8 cellular contexts compared by ENCODE assay signal in the genomic region with DNA sequence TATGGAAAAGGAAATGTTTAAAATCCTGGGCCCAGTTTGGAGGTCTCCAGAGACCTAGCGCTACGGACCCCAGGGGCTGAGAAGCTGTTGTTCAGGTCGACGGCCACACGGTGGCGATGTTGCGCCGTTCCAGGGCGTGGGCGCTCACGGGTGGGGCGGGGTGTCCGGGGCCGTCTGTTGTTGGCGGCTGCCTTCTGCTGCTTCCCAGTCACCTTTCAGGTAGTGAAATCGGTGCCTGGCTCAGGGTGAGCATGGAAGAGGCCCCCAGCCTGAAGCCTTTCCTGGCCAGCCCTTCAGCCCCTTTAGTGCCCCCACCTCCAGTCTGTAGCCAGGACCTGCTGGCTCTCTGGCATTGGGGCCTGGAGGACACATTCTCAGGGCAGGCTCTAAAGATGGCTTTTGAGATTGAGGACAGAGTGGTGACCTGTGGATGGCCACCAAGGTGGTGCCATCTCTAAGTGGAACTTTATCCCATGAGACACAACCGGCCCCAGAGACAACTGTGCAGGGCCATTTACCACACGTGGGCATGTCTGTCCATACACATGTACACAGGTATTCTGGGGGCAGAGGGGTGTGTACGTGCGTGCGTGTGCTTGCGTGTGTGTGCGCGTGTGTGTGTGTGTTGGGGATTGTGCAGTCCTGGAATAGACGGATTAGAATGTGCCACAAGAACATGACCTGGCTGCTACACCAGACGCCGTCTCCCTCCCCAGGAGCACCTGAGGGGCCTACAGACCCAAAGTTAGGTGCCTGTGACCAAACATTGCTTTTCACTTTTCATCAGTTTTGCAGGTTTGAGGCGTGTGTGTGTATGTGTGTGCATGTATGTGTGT. TPM values are rescaled to one million over a fixed set of nuclear protein-coding genes. Genes with fewer than 3 reads are reported as not detected.
DNase-seq lines count a peak whose midpoint lies in the region; ATAC-seq and TF ChIP-seq lines count a peak whose summit lies in the region.

No MANE protein-coding gene starts in this region.

- ATAC-seq in HG02798 (IDR thresholded peaks at IDR 0.05; ENCODE audit: poor library complexity, unreplicated experiment): peak; percentile 82
- ATAC-seq in memory B cell (ENCODE audit: low read depth): peak; percentile 93

- H3K4me3 Mint-ChIP-seq in memory B cell: no peak overlapping the region

- H3K36me3 Mint-ChIP-seq in memory B cell: peaks cover 4% of the 10 kb centered on the region

- no peaks in the 10 kb centered on the region for H3K27me3 Mint-ChIP-seq in memory B cell

- H3K27me3 ChIP-seq in dorsolateral prefrontal cortex: no peaks in the 10 kb centered on the region

- H3K4me3 ChIP-seq in dorsolateral prefrontal cortex: peak overlapping the region in 18 of 59 donors; percentile 6 to 46 (median 26)

- intact Hi-C loops in dorsolateral prefrontal cortex (cut with DNase I): loop anchor here (1.0 to 10.0 kb wide), 9 partner anchors 99 to 701 kb away; partner anchors contain the start of genes ZBTB44 (in 2 of the 2) and SNX19 (in 1 of the 2)

- H3K27ac Mint-ChIP-seq in memory B cell: no peak overlapping the region

- H3K9me3 Mint-ChIP-seq in memory B cell: no peaks in the 10 kb centered on the region

- peak overlapping the region in 3 of 59 donors; percentile 0 to 38 (median 21) for H3K27ac ChIP-seq in dorsolateral prefrontal cortex

- DNase-seq in NCI-H146 (lab: John Stamatoyannopoulos, UW): peak; percentile 21
- DNase-seq in NCI-H146 treated with DMSO at 0.1 percent for 48 hours (lab: John Stamatoyannopoulos, UW; ENCODE audit: unreplicated experiment): no peak
- peak; percentile 33 for DNase-seq in NCI-H2171 treated with DMSO at 0.1 percent for 48 hours (lab: John Stamatoyannopoulos, UW)
- DNase-seq in activated CD4-positive, alpha-beta T cell treated with anti-CD3 and anti-CD28 coated beads, Interleukin-2, amount 50 U/mL, for 4 hours: peak; percentile 64 to 70
- DNase-seq in dorsolateral prefrontal cortex: peak; percentile 42 to 84 (median 65)
- DNase-seq in memory B cell (ENCODE audit: low spot score in 2 of 2): peak; percentile 75 to 84
- peak; percentile 19 to 35 for DNase-seq in stimulated activated CD8-positive, alpha-beta memory T cell treated with anti-CD3 and anti-CD28 coated beads, Interleukin-15, amount 100 ng/mL, for 4 hours (ENCODE audit: low read depth in 2 of 2)

- H3K4me1 Mint-ChIP-seq in memory B cell: peaks cover 2% of the 10 kb centered on the region

- peak; percentile 73 to 99 (median 96) for TF ChIP-seq CTCF in dorsolateral prefrontal cortex (IDR thresholded peaks at IDR 0.05 in 54 of 56, conservative IDR thresholded peaks at IDR 0.05 in 2 of 56; ENCODE audit: low read depth in 1 of 56, partially characterized antibody in 56 of 56)

RNA-seq across cellular contexts. Expression of gene ST14, which starts 53.8 kb away (rescaled TPM):
- 1 to 10 TPM in 104 of 120 experiments, under 1 TPM in 16; 0.36 to 8.6 (median 1.7) TPM for total RNA-seq in dorsolateral prefrontal cortex
